Comparison of ENCODE assay signal across 3 cellular contexts in the genomic region with DNA sequence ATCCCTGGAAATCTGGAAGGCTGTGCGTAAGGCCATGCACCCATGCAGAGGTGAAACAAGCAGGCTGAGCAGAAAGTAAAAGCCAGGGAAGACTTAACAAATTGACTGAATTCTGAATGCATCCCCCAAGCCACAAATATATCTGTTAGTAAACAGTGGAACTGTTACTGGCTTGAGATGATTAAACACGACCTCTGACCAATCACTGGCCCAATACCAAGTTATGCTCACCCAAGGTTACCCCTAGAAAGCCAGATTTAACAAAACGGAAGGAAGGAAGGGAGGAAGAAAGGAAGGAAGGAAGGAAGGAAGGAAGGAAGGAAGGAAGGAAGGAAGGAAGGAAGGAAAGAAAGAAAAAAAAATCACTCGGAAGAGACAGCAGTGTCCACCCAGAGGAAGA.
"Had no signal": no experiment of that assay in that cellular context is flagged by ENCODE, and none has a peak within 500 bp of the region (broad histone marks: within the 10 kb centered on the region; RNA-seq: fewer than 3 reads in every experiment).

No MANE protein-coding gene starts in this region.

- ATAC-seq: GM12878 had no signal

- H3K4me3 ChIP-seq: GM12878 had no signal

- DNase-seq: GDM1, GF-D8 had no signal
